Comparison of ENCODE assay signal across 18 cellular contexts in genomic region chr2:106116248-106116647, GRCh38.
DNase-seq lines count a peak whose midpoint lies in the region; ATAC-seq and TF ChIP-seq lines count a peak whose summit lies in the region.
"Had no signal": no experiment of that assay in that cellular context is flagged by ENCODE, and none has a peak within 500 bp of the region (broad histone marks: within the 10 kb centered on the region; RNA-seq: fewer than 3 reads in every experiment).

No MANE protein-coding gene starts in this region.

- CTCF ChIA-PET in CD8-positive, alpha-beta memory T cell (lab: Charles Lee) = no interaction called here

- H3K27me3 ChIP-seq in CD8-positive, alpha-beta memory T cell (ENCODE audit: insufficient read depth, low read length, poor library complexity, severe bottlenecking) = no peaks in the 10 kb centered on the region
- no peaks in the 10 kb centered on the region for H3K27me3 ChIP-seq in psoas muscle (ENCODE audit: insufficient read depth in 3 of 3, low read length in 2 of 3)

- no peak for ATAC-seq in activated naive CD4-positive, alpha-beta T cell treated with anti-CD3 and anti-CD28 coated beads, Interleukin-2, amount 50 U/mL, for 72 hours
- ATAC-seq in psoas muscle = no peak
- ATAC-seq in GM18520 (IDR thresholded peaks at IDR 0.05; ENCODE audit: unreplicated experiment) = no peak
- ATAC-seq in GM19463 (IDR thresholded peaks at IDR 0.05; ENCODE audit: unreplicated experiment) = no peak
- ATAC-seq: Panc1 had no signal

- no peak overlapping the region for H3K27ac ChIP-seq in CD8-positive, alpha-beta memory T cell (ENCODE audit: low read depth, low read length)
- H3K27ac ChIP-seq in coronary artery = no peak overlapping the region
- H3K27ac ChIP-seq in psoas muscle = peak overlapping the region; percentile 90
- H3K27ac ChIP-seq: C4-2B, KMS-11 had no signal

- H3K36me3 Mint-ChIP-seq in activated naive CD4-positive, alpha-beta T cell treated with anti-CD3 and anti-CD28 coated beads, Interleukin-2, amount 50 U/mL, for 72 hours = no peaks in the 10 kb centered on the region
- H3K36me3 Mint-ChIP-seq in CD8-positive, alpha-beta memory T cell = peaks cover 0 to 23% (median 19%) of the 10 kb centered on the region in 3 donors

- no peak overlapping the region for H3K4me3 Mint-ChIP-seq in CD8-positive, alpha-beta memory T cell
- H3K4me3 Mint-ChIP-seq: HFFc6 had no signal

- WGBS in psoas muscle, 3 donors = 88 to 95% (median 91%) methylated on average over 5 of the region's 5 CpGs

- POLR2A ChIA-PET in CD8-positive, alpha-beta memory T cell (lab: Charles Lee) = no interaction called here

- no peak overlapping the region for H3K4me3 ChIP-seq in CD8-positive, alpha-beta memory T cell (ENCODE audit: low read length)
- no peak overlapping the region for H3K4me3 ChIP-seq in coronary artery
- H3K4me3 ChIP-seq in psoas muscle = no peak overlapping the region

- intact Hi-C loops in psoas muscle (cut with DNase I) = loop anchor here in 1 of 2 donors (5.0 kb wide), 1 partner anchor 76 kb away; the partner anchor contains the start of gene UXS1

- DNase-seq in activated naive CD4-positive, alpha-beta T cell treated with anti-CD3 and anti-CD28 coated beads, Interleukin-2, amount 50 U/mL, for 72 hours (ENCODE audit: low spot score in 2 of 2) = no peak
- no peak for DNase-seq in activated naive CD4-positive, alpha-beta T cell treated with Interleukin-2 at 50 U/mL for 16 hours
- DNase-seq in CD8-positive, alpha-beta memory T cell = no peak
- DNase-seq in coronary artery (ENCODE audit: low spot score) (peak; percentile 56), psoas muscle (no peak), NCI-H510A treated with DMSO at 0.1 percent for 48 hours (lab: John Stamatoyannopoulos, UW) (no peak)
- DNase-seq: GF-D8, HFFc6, MM.1S, NCI-H1105, NCI-H1694 treated with DMSO at 0.1 percent for 48 hours, NCI-H446 treated with DMSO at 0.1 percent for 48 hours, NCI-H82 had no signal

- peaks cover 34% of the 10 kb centered on the region for H3K36me3 ChIP-seq in CD8-positive, alpha-beta memory T cell (ENCODE audit: insufficient read depth, low read length)
- peaks cover 0 to 22% of the 10 kb centered on the region in 2 donors for H3K36me3 ChIP-seq in psoas muscle (ENCODE audit: insufficient read depth in 1 of 2, low read depth in 1 of 2)

- H3K4me1 ChIP-seq in CD8-positive, alpha-beta memory T cell (ENCODE audit: insufficient read depth, low read length) = no peaks in the 10 kb centered on the region
- peaks cover 29% of the 10 kb centered on the region for H3K4me1 ChIP-seq in psoas muscle

- no peaks in the 10 kb centered on the region for H3K9me3 Mint-ChIP-seq in activated naive CD4-positive, alpha-beta T cell treated with anti-CD3 and anti-CD28 coated beads, Interleukin-2, amount 50 U/mL, for 72 hours
- H3K9me3 Mint-ChIP-seq in CD8-positive, alpha-beta memory T cell = no peaks in the 10 kb centered on the region
- H3K9me3 Mint-ChIP-seq: HFFc6 had no signal

- H3K27ac Mint-ChIP-seq in activated naive CD4-positive, alpha-beta T cell treated with anti-CD3 and anti-CD28 coated beads, Interleukin-2, amount 50 U/mL, for 72 hours = peak overlapping the region; percentile 38
- H3K27ac Mint-ChIP-seq in CD8-positive, alpha-beta memory T cell = peak overlapping the region in 6 of 8 donors; percentile 1 to 89 (median 34)
- H3K27ac Mint-ChIP-seq: HFFc6 had no signal

- TF ChIP-seq CTCF in coronary artery (IDR thresholded peaks at IDR 0.05) = no peak
- no peak for TF ChIP-seq CTCF in psoas muscle (IDR thresholded peaks at IDR 0.05)

- no peaks in the 10 kb centered on the region for H3K9me3 ChIP-seq in CD8-positive, alpha-beta memory T cell (ENCODE audit: low read length)
- no peaks in the 10 kb centered on the region for H3K9me3 ChIP-seq in psoas muscle

- no peaks in the 10 kb centered on the region for H3K27me3 Mint-ChIP-seq in CD8-positive, alpha-beta memory T cell

- H3K4me1 Mint-ChIP-seq in CD8-positive, alpha-beta memory T cell = peaks cover 4 to 24% (median 14%) of the 10 kb centered on the region in 3 donors
